In genomic region chrX:118627084-118627758, GRCh38 we compare ENCODE assay signal across 9 cellular contexts.
DNase-seq lines count a peak whose midpoint lies in the region; ATAC-seq and TF ChIP-seq lines count a peak whose summit lies in the region.
"Had no signal": no experiment of that assay in that cellular context is flagged by ENCODE, and none has a peak within 500 bp of the region (broad histone marks: within the 10 kb centered on the region; RNA-seq: fewer than 3 reads in every experiment).

No MANE protein-coding gene starts in this region.

- no peaks in the 10 kb centered on the region for H3K27me3 Mint-ChIP-seq in CD4-positive, alpha-beta T cell

- H3K4me2 ChIP-seq in OCI-LY7 (ENCODE audit: low read length): no peak overlapping the region

- H2AFZ ChIP-seq in OCI-LY7 (ENCODE audit: low read length): no peak overlapping the region

- no peak overlapping the region for H3K4me3 Mint-ChIP-seq in CD4-positive, alpha-beta T cell
- H3K4me3 Mint-ChIP-seq: activated T-cell treated with anti-CD3 and anti-CD28 coated beads, Interleukin-2, amount 50 U/mL, for 24 hours had no signal

- H4K20me1 ChIP-seq in OCI-LY7 (ENCODE audit: insufficient read depth, low read length): no peaks in the 10 kb centered on the region

- H3K9me3 ChIP-seq in CD4-positive, alpha-beta T cell (ENCODE audit: control insufficient read depth, low read length): no peaks in the 10 kb centered on the region
- no peaks in the 10 kb centered on the region for H3K9me3 ChIP-seq in OCI-LY7 (ENCODE audit: low read length)

- BruUV-seq in OCI-LY7 (replicated peaks; lab: Mats Ljungman, UMichigan): no TSS peak

- H3K4me3 ChIP-seq in OCI-LY7 (ENCODE audit: low read depth, low read length, poor library complexity, severe bottlenecking): no peak overlapping the region

- H3K9me2 ChIP-seq in OCI-LY7 (ENCODE audit: insufficient read depth, low read length): no peaks in the 10 kb centered on the region

- POLR2A ChIA-PET in CD4-positive, alpha-beta T cell (lab: Charles Lee): no interaction called here
- POLR2A ChIA-PET in OCI-LY7 (lab: Charles Lee): no interaction called here

- peaks cover 78% of the 10 kb centered on the region for H3K36me3 Mint-ChIP-seq in CD4-positive, alpha-beta T cell (ENCODE audit: low read depth)

- no peaks in the 10 kb centered on the region for H3K79me2 ChIP-seq in OCI-LY7 (ENCODE audit: insufficient read depth, low read depth, low read length)

- H3K27ac Mint-ChIP-seq in CD4-positive, alpha-beta T cell: peak overlapping the region; percentile 27

- no peaks in the 10 kb centered on the region for H3K27me3 ChIP-seq in CD4-positive, alpha-beta T cell (ENCODE audit: control insufficient read depth, insufficient read depth, low read length)
- H3K27me3 ChIP-seq in foreskin keratinocyte: no peaks in the 10 kb centered on the region

- no peak for TF ChIP-seq CTCF in CD4-positive, alpha-beta T cell (IDR thresholded peaks at IDR 0.05)
- TF ChIP-seq CTCF in GM13977 (IDR thresholded peaks at IDR 0.05; ENCODE audit: extremely low read depth, insufficient read depth, missing control alignments): peak; percentile 42
- peak; percentile 68 for TF ChIP-seq CTCF in OCI-LY7 (conservative IDR thresholded peaks at IDR 0.05; ENCODE audit: low read length)
- peak; percentile 65 for TF ChIP-seq CTCF in foreskin keratinocyte (conservative IDR thresholded peaks at IDR 0.05)

- DNase-seq in CD4-positive, alpha-beta T cell: no peak
- peak; percentile 11 for DNase-seq in GM13977 (ENCODE audit: low spot score)
- DNase-seq in OCI-LY7 (ENCODE audit: low spot score): peak; percentile 2
- DNase-seq in foreskin keratinocyte: peak; percentile 1 to 8
- no peak for DNase-seq in 8988T
- no peak for DNase-seq in GM19238 (ENCODE audit: insufficient read length, low spot score)
- DNase-seq in dedifferentiated amniotic fluid mesenchymal stem cell (ENCODE audit: extremely low spot score): no peak
- DNase-seq: activated T-cell treated with anti-CD3 and anti-CD28 coated beads, Interleukin-2, amount 50 U/mL, for 24 hours had no signal

- in situ Hi-C loops in GM13977 (cut with MboI; ENCODE audit: low pct_unique_long_range_greater_than_20kb, low sequenced_read_pairs, unreplicated experiment): loop anchor here (10.0 kb wide), 1 partner anchor 178 kb away; no protein-coding TSS in a partner anchor

- no peaks in the 10 kb centered on the region for H3K9me3 Mint-ChIP-seq in CD4-positive, alpha-beta T cell
- H3K9me3 Mint-ChIP-seq: activated T-cell treated with anti-CD3 and anti-CD28 coated beads, Interleukin-2, amount 50 U/mL, for 24 hours had no signal

- intact Hi-C loops in CD4-positive, alpha-beta T cell (cut with DNase I, micrococcal nuclease): loop anchor here in 1 of 2 experiments (5.0 kb wide), 1 partner anchor 35 kb away; no protein-coding TSS in a partner anchor
- intact Hi-C loops in OCI-LY7 (cut with micrococcal nuclease; ENCODE audit: unreplicated experiment): no loop called here

- H3K27ac ChIP-seq in CD4-positive, alpha-beta T cell (ENCODE audit: low read depth, low read length): no peak overlapping the region
- H3K27ac ChIP-seq in OCI-LY7 (ENCODE audit: low read depth, low read length, poor library complexity, severe bottlenecking) (no peak overlapping the region), foreskin keratinocyte (no peak overlapping the region)

- no peaks in the 10 kb centered on the region for H3K4me1 ChIP-seq in OCI-LY7 (ENCODE audit: insufficient read depth, low read length, poor library complexity, severe bottlenecking)
- no peaks in the 10 kb centered on the region for H3K4me1 ChIP-seq in foreskin keratinocyte

- TF ChIP-seq POLR2A in GM18505 (IDR thresholded peaks at IDR 0.05; ENCODE audit: borderline replicate concordance, extremely low read depth, insufficient read depth, insufficient read length): no peak

- ATAC-seq in CD4-positive, alpha-beta T cell (ENCODE audit: poor library complexity): no peak
- peak; percentile 58 for ATAC-seq in foreskin keratinocyte
- ATAC-seq in GM18505 (IDR thresholded peaks at IDR 0.05; ENCODE audit: unreplicated experiment): no peak

- CTCF ChIA-PET in CD4-positive, alpha-beta T cell (lab: Charles Lee): interaction anchor here (1.3 kb wide), 1 partner anchor 13 kb away, joined by 3 read pairs; no protein-coding TSS in a partner anchor
- CTCF ChIA-PET in OCI-LY7 (lab: Charles Lee; ENCODE audit: unreplicated experiment): no interaction called here

- peaks cover 30% of the 10 kb centered on the region for H3K36me3 ChIP-seq in OCI-LY7 (ENCODE audit: insufficient read depth, low read length)

- no peaks in the 10 kb centered on the region for H3K4me1 Mint-ChIP-seq in CD4-positive, alpha-beta T cell (ENCODE audit: low read depth)

Comparison
In these comparisons a context has a peak if more than half of its experiments do, and no peak if none do; other contexts are left out.
1. DNase-seq: peak in GM13977 (single experiment), OCI-LY7 (single experiment) and foreskin keratinocyte (2 of 2); none in CD4-positive, alpha-beta T cell (0 of 10), 8988T (single experiment), GM19238 (single experiment) and dedifferentiated amniotic fluid mesenchymal stem cell (single experiment).